In genomic region chr11:128482512-128483191, GRCh38 we compare ENCODE assay signal across 1 cellular context.
A peak's percentile ranks its signal among the peaks of the same experiment; 100 is the strongest.
TF ChIP-seq lines count a peak whose summit lies in the region.

No MANE protein-coding gene starts in this region.

TF ChIP-seq in GM12878, 131 proteins besides CTCF, POLR2A, EP300 and RAD21 (continued from another document and continues in another):
- TF ChIP-seq POU2F2 (IDR thresholded peaks at IDR 0.05; ENCODE audit: borderline replicate concordance, low read depth, low read length) (peak; percentile 52; the same call in 1 of the 3 replicates), ASH2L (IDR thresholded peaks at IDR 0.05; ENCODE audit: borderline replicate concordance, low read depth) (0 out of 2 replicates have a peak, but pooled peaks have one; percentile 62), SIN3A (IDR thresholded peaks at IDR 0.05; ENCODE audit: low read depth, low read length) (no peak), IKZF1 (conservative IDR thresholded peaks at IDR 0.05) (no peak), ZBED1 (IDR thresholded peaks at IDR 0.05; ENCODE audit: borderline replicate concordance) (peak; percentile 53; the same call in 1 of the 2 replicates), YY1 (IDR thresholded peaks at IDR 0.05; ENCODE audit: low read depth, low read length) (peak; percentile 61), TAF1 (IDR thresholded peaks at IDR 0.05; ENCODE audit: borderline replicate concordance, low read depth, low read length) (0 out of 2 replicates have a peak, but pooled peaks have one; percentile 39), IRF5 (IDR thresholded peaks at IDR 0.05; ENCODE audit: borderline replicate concordance) (no peak), CREB1 (IDR thresholded peaks at IDR 0.05; ENCODE audit: low read depth) (no peak), SMAD1 (IDR thresholded peaks at IDR 0.05; ENCODE audit: low read depth, partially characterized antibody) (no peak), SMC3 (IDR thresholded peaks at IDR 0.05; ENCODE audit: borderline replicate concordance, low read length) (0 out of 2 replicates have a peak, but pooled peaks have one; percentile 1), CEBPZ (IDR thresholded peaks at IDR 0.05; ENCODE audit: low read depth, low read length) (no peak), SP1 (IDR thresholded peaks at IDR 0.05; ENCODE audit: low read depth, low read length) (no peak), FOXM1 (IDR thresholded peaks at IDR 0.05; ENCODE audit: low read depth, low read length) (no peak), TCF12 (IDR thresholded peaks at IDR 0.05; ENCODE audit: low read depth, low read length) (0 out of 2 replicates have a peak, but pooled peaks have one; percentile 7), SUPT20H (IDR thresholded peaks at IDR 0.05; ENCODE audit: borderline replicate concordance, control insufficient read depth, low read depth, low read length) (no peak), BHLHE40 (IDR thresholded peaks at IDR 0.05; ENCODE audit: borderline replicate concordance in 1 of 2, low read depth in 2 of 2, low read length in 1 of 2) (0 out of 4 replicates have a peak, but pooled peaks of 1 of the 2 experiments have one; percentile 9), IRF4 (IDR thresholded peaks at IDR 0.05; ENCODE audit: low read depth, low read length) (no peak), EGR1 (IDR thresholded peaks at IDR 0.05; ENCODE audit: borderline replicate concordance in 1 of 2, low read depth in 2 of 2, low read length in 2 of 2) (no peak), MEF2B (IDR thresholded peaks at IDR 0.05; ENCODE audit: partially characterized antibody, poor library complexity, severe bottlenecking) (no peak), WRNIP1 (IDR thresholded peaks at IDR 0.05; ENCODE audit: borderline replicate concordance, low read depth, low read length) (no peak), TCF7 (IDR thresholded peaks at IDR 0.05; ENCODE audit: borderline replicate concordance) (no peak; the same call in 1 of the 2 replicates), HDAC6 (IDR thresholded peaks at IDR 0.05; ENCODE audit: unreplicated experiment) (no peak), ZBTB40 (IDR thresholded peaks at IDR 0.05; ENCODE audit: borderline replicate concordance) (no peak), PML (IDR thresholded peaks at IDR 0.05; ENCODE audit: low read length) (no peak), RUNX3 (IDR thresholded peaks at IDR 0.05; ENCODE audit: low read length) (peak; percentile 90), RFX5 (IDR thresholded peaks at IDR 0.05; ENCODE audit: low read depth, low read length) (no peak), SMAD5 (IDR thresholded peaks at IDR 0.05; ENCODE audit: low read depth) (peak; percentile 47; the same call in 1 of the 2 replicates), NFIC (IDR thresholded peaks at IDR 0.05; ENCODE audit: low read depth, low read length) (peak; percentile 21), CHD2 (IDR thresholded peaks at IDR 0.05; ENCODE audit: borderline replicate concordance, low read depth, low read length) (no peak), LARP7 (IDR thresholded peaks at IDR 0.05) (no peak), MXI1 (IDR thresholded peaks at IDR 0.05; ENCODE audit: low read depth, low read length) (peak; percentile 69), KLF5 (IDR thresholded peaks at IDR 0.05; ENCODE audit: partially characterized antibody) (no peak), IRF3 (IDR thresholded peaks at IDR 0.05) (no peak), BMI1 (IDR thresholded peaks at IDR 0.05; ENCODE audit: borderline replicate concordance) (no peak), POLR2AphosphoS5 (IDR thresholded peaks at IDR 0.05; ENCODE audit: low read length) (peak; percentile 56; the same call in 1 of the 2 replicates), CBFB (IDR thresholded peaks at IDR 0.05; ENCODE audit: low read depth) (peak; percentile 71), BCL3 (IDR thresholded peaks at IDR 0.05; ENCODE audit: borderline replicate concordance, insufficient read depth, low read depth, low read length, poor library complexity, severe bottlenecking) (no peak), CBX3 (IDR thresholded peaks at IDR 0.05; ENCODE audit: borderline replicate concordance, low read depth) (no peak), TARDBP (IDR thresholded peaks at IDR 0.05; ENCODE audit: borderline replicate concordance) (0 out of 2 replicates have a peak, but pooled peaks have one; percentile 8), CBX5 (IDR thresholded peaks at IDR 0.05; ENCODE audit: low read depth) (no peak), CREM (IDR thresholded peaks at IDR 0.05; ENCODE audit: low read depth) (no peak), SUZ12 (IDR thresholded peaks at IDR 0.05; ENCODE audit: unreplicated experiment) (no peak), JUNB (IDR thresholded peaks at IDR 0.05) (peak; percentile 9; the same call in 1 of the 2 replicates), BCL11A (IDR thresholded peaks at IDR 0.05; ENCODE audit: low read depth, low read length) (no peak), MTA3 (IDR thresholded peaks at IDR 0.05; ENCODE audit: borderline replicate concordance, low read length) (no peak), MYB (IDR thresholded peaks at IDR 0.05; ENCODE audit: borderline replicate concordance, low read depth, low read length) (no peak), ZBTB11 (CRISPR knock-in tag; IDR thresholded peaks at IDR 0.05) (no peak)
